Comparison of ENCODE assay signal across 14 cellular contexts in genomic region chr4:41009411-41009810, GRCh38.
DNase-seq lines count a peak whose midpoint lies in the region; ATAC-seq and TF ChIP-seq lines count a peak whose summit lies in the region.
"Had no signal": no experiment of that assay in that cellular context is flagged by ENCODE, and none has a peak within 500 bp of the region (broad histone marks: within the 10 kb centered on the region; RNA-seq: fewer than 3 reads in every experiment).

No MANE protein-coding gene starts in this region.

- H3K23ac ChIP-seq in mesenchymal stem cell (ENCODE audit: low read length in 2 of 2): no peak overlapping the region

- no peak overlapping the region for H2BK5ac ChIP-seq in mesenchymal stem cell (ENCODE audit: low read depth, low read length, poor library complexity, severe bottlenecking)

- peaks cover 7% of the 10 kb centered on the region for H3K4me1 ChIP-seq in mesenchymal stem cell (ENCODE audit: control insufficient read depth, insufficient read depth, low read depth, low read length)
- H3K4me1 ChIP-seq: Caco-2 had no signal

- H2BK12ac ChIP-seq in mesenchymal stem cell (ENCODE audit: low read length in 2 of 2): no peak overlapping the region

- H3K27me3 Mint-ChIP-seq in chondrocyte (ENCODE audit: low read depth) (no peaks in the 10 kb centered on the region), nephron progenitor cell (ENCODE audit: low read depth, poor library complexity) (no peaks in the 10 kb centered on the region)
- H3K27me3 Mint-ChIP-seq: activated CD8-positive, alpha-beta memory T cell treated with anti-CD3 and anti-CD28 coated beads, Interleukin-2, amount 10 ng/mL, durations not matched to agents 7 days and 5 days had no signal

- no peak overlapping the region for H3K4me3 ChIP-seq in mesenchymal stem cell (ENCODE audit: insufficient read depth in 1 of 2, low read depth in 1 of 2, low read length in 2 of 2)
- H3K4me3 ChIP-seq: lower lobe of right lung, tibial nerve had no signal

- H3K4me1 Mint-ChIP-seq in chondrocyte (ENCODE audit: low read depth) (peaks cover 69% of the 10 kb centered on the region), nephron progenitor cell (peaks cover 13% of the 10 kb centered on the region)
- H3K4me1 Mint-ChIP-seq: activated CD8-positive, alpha-beta memory T cell treated with anti-CD3 and anti-CD28 coated beads, Interleukin-2, amount 10 ng/mL, durations not matched to agents 7 days and 5 days had no signal

- no peak overlapping the region for H4K8ac ChIP-seq in mesenchymal stem cell (ENCODE audit: low read length)

- H3K14ac ChIP-seq in mesenchymal stem cell (ENCODE audit: low read length in 2 of 2): no peak overlapping the region

- peaks cover 3 to 9% of the 10 kb centered on the region in 2 experiments for H3K36me3 ChIP-seq in mesenchymal stem cell (ENCODE audit: control insufficient read depth in 1 of 2, insufficient read depth in 2 of 2, low read depth in 1 of 2, low read length in 2 of 2)
- H3K36me3 ChIP-seq: lower lobe of right lung had no signal

- no peak overlapping the region for H2AFZ ChIP-seq in mesenchymal stem cell (ENCODE audit: low read depth, low read length)

- H3K27me3 ChIP-seq in mesenchymal stem cell (ENCODE audit: control insufficient read depth in 1 of 2, insufficient read depth in 1 of 2, low read length in 2 of 2): no peaks in the 10 kb centered on the region
- H3K27me3 ChIP-seq: tibial nerve had no signal

- no peak overlapping the region for H2AK5ac ChIP-seq in mesenchymal stem cell (ENCODE audit: low read length, severe bottlenecking)

- H3K27ac Mint-ChIP-seq in chondrocyte (ENCODE audit: unreplicated experiment): peak overlapping the region; percentile 79
- H3K27ac Mint-ChIP-seq in nephron progenitor cell: no peak overlapping the region
- H3K27ac Mint-ChIP-seq: activated CD8-positive, alpha-beta memory T cell treated with anti-CD3 and anti-CD28 coated beads, Interleukin-2, amount 10 ng/mL, durations not matched to agents 7 days and 5 days had no signal

- peak overlapping the region; percentile 33 for H3K27ac ChIP-seq in mesenchymal stem cell (ENCODE audit: low read length, poor library complexity, severe bottlenecking)
- H3K27ac ChIP-seq: lower lobe of right lung had no signal

- peak; percentile 45 for DNase-seq in H4 (ENCODE audit: low spot score)
- DNase-seq in NCI-H69 (lab: John Stamatoyannopoulos, UW): peak; percentile 77
- DNase-seq in chondrocyte (ENCODE audit: low spot score): no peak
- DNase-seq in mesenchymal stem cell: peak; percentile 22
- no peak for DNase-seq in nephron progenitor cell
- no peak for DNase-seq in left lobe of liver (ENCODE audit: low spot score)
- DNase-seq: activated CD8-positive, alpha-beta memory T cell treated with anti-CD3 and anti-CD28 coated beads, Interleukin-2, amount 10 ng/mL, durations not matched to agents 7 days and 5 days; Caco-2; lower lobe of right lung; nucleus accumbens; SHP77 treated with DMSO at 0.1 percent for 48 hours had no signal

- peak overlapping the region; percentile 64 for H3K9ac ChIP-seq in mesenchymal stem cell (ENCODE audit: low read length)

- no peak overlapping the region for H4K91ac ChIP-seq in mesenchymal stem cell (ENCODE audit: low read length)

- H2BK15ac ChIP-seq in mesenchymal stem cell (ENCODE audit: low read depth, poor library complexity, severe bottlenecking): no peak overlapping the region

- H3K18ac ChIP-seq in mesenchymal stem cell (ENCODE audit: low read depth in 1 of 2, low read length in 2 of 2): no peak overlapping the region

- H3K9me3 ChIP-seq in mesenchymal stem cell (ENCODE audit: control insufficient read depth, low read length): no peaks in the 10 kb centered on the region
- H3K9me3 ChIP-seq: Caco-2, lower lobe of right lung, tibial nerve had no signal

- H3K4me2 ChIP-seq in mesenchymal stem cell (ENCODE audit: low read length, poor library complexity, severe bottlenecking): no peak overlapping the region

- H3K36me3 Mint-ChIP-seq in chondrocyte (ENCODE audit: low read depth) (peaks cover 10% of the 10 kb centered on the region), nephron progenitor cell (ENCODE audit: low read depth) (peaks cover 14% of the 10 kb centered on the region)
- H3K36me3 Mint-ChIP-seq: activated CD8-positive, alpha-beta memory T cell treated with anti-CD3 and anti-CD28 coated beads, Interleukin-2, amount 10 ng/mL, durations not matched to agents 7 days and 5 days had no signal

- TF ChIP-seq CTCF in chondrocyte (IDR thresholded peaks at IDR 0.05) (no peak), nephron progenitor cell (IDR thresholded peaks at IDR 0.05) (no peak)

- no peak overlapping the region for H3K4me3 Mint-ChIP-seq in chondrocyte (ENCODE audit: unreplicated experiment)
- no peak overlapping the region for H3K4me3 Mint-ChIP-seq in nephron progenitor cell
- H3K4me3 Mint-ChIP-seq: activated CD8-positive, alpha-beta memory T cell treated with anti-CD3 and anti-CD28 coated beads, Interleukin-2, amount 10 ng/mL, durations not matched to agents 7 days and 5 days had no signal

- H3K9me3 Mint-ChIP-seq in chondrocyte (ENCODE audit: low read depth) (no peaks in the 10 kb centered on the region), nephron progenitor cell (no peaks in the 10 kb centered on the region)

- no peak overlapping the region for H3K4ac ChIP-seq in mesenchymal stem cell (ENCODE audit: low read depth in 1 of 2, low read length in 2 of 2)

- H3K79me1 ChIP-seq in mesenchymal stem cell (replicated peaks; ENCODE audit: low read length, poor library complexity, severe bottlenecking): peaks cover 31% of the 10 kb centered on the region

- H2BK120ac ChIP-seq in mesenchymal stem cell (ENCODE audit: low read depth, low read length): no peak overlapping the region

- no peak for ATAC-seq in HG02623 (IDR thresholded peaks at IDR 0.05; ENCODE audit: unreplicated experiment)
- ATAC-seq in left lobe of liver: no peak
- ATAC-seq in GM18519 (IDR thresholded peaks at IDR 0.05; ENCODE audit: low FRiP score, unreplicated experiment): no peak
- ATAC-seq: activated CD8-positive, alpha-beta memory T cell treated with anti-CD3 and anti-CD28 coated beads, Interleukin-2, amount 10 ng/mL, durations not matched to agents 7 days and 5 days had no signal

- WGBS in mesenchymal stem cell: 57% methylated on average over 2 of the region's 3 CpGs

Comparison
In these comparisons a context has a peak if more than half of its experiments do, and no peak if none do; other contexts are left out.
1. DNase-seq: peak in H4 (single experiment), NCI-H69 (single experiment) and mesenchymal stem cell (single experiment); none in chondrocyte (single experiment), nephron progenitor cell (single experiment) and left lobe of liver (single experiment).